39 cellular contexts compared by ENCODE assay signal in the genomic region with DNA sequence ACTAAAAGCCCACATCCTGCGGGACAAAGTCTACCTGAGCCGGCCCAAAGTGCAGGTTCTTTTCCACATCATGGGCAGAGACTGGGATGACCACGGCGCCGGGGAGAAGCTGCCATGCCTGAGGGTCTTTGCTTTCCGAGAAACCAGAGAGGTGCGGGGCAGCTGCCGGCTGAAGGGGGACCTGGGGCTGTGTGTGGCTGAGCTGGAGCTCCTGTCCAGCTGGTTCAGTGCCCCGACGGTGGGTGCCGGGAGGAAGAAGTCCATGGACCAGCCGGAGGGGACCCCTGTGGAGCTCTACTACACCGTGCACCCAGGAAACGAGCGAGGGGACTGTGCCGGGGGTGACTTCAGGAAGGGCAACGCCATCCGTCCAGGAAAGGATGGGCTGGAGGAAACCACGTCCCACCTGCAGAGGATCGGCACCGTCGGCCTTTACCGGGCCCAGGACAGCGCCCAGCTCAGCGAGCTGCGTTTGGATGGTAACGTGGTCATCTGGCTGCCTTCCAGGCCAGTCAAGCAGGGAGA.
"Had no signal": no experiment of that assay in that cellular context is flagged by ENCODE, and none has a peak within 500 bp of the region (broad histone marks: within the 10 kb centered on the region; RNA-seq: fewer than 3 reads in every experiment).

No MANE protein-coding gene starts in this region.

- H3K4me1 Mint-ChIP-seq: activated naive CD4-positive, alpha-beta T cell treated with anti-CD3 and anti-CD28 coated beads, Interleukin-2, amount 10 ng/mL, durations not matched to agents 7 days and 5 days; activated naive CD4-positive, alpha-beta T cell treated with anti-CD3 and anti-CD28 coated beads, Interleukin-2, amount 50 U/mL, for 24 hours; activated naive CD8-positive, alpha-beta T cell treated with anti-CD3 and anti-CD28 coated beads for 36 hours; activated naive CD8-positive, alpha-beta T cell treated with anti-CD3 and anti-CD28 coated beads, Interleukin-2, amount 10 ng/mL, durations not matched to agents 7 days and 5 days; activated naive CD8-positive, alpha-beta T cell treated with anti-CD3 and anti-CD28 coated beads, Interleukin-2, amount 50 U/mL, for 24 hours; activated T-helper 17 cell treated with anti-CD3 and anti-CD28 coated beads, Interleukin-2, amount 50 U/mL, for 72 hours; central memory CD8-positive, alpha-beta T cell had no signal

- H3K27ac Mint-ChIP-seq: activated naive CD4-positive, alpha-beta T cell treated with anti-CD3 and anti-CD28 coated beads for 36 hours; activated naive CD4-positive, alpha-beta T cell treated with anti-CD3 and anti-CD28 coated beads, Interleukin-2, amount 10 ng/mL, durations not matched to agents 7 days and 5 days; activated naive CD4-positive, alpha-beta T cell treated with anti-CD3 and anti-CD28 coated beads, Interleukin-2, amount 50 U/mL, for 24 hours; activated naive CD4-positive, alpha-beta T cell treated with anti-CD3 and anti-CD28 coated beads, Interleukin-2, amount 50 U/mL, for 72 hours; activated naive CD8-positive, alpha-beta T cell; activated naive CD8-positive, alpha-beta T cell treated with anti-CD3 and anti-CD28 coated beads for 36 hours; activated naive CD8-positive, alpha-beta T cell treated with anti-CD3 and anti-CD28 coated beads, Interleukin-2, amount 10 ng/mL, durations not matched to agents 7 days and 5 days; activated naive CD8-positive, alpha-beta T cell treated with anti-CD3 and anti-CD28 coated beads, Interleukin-2, amount 50 U/mL, for 24 hours; activated T-cell treated with anti-CD3 and anti-CD28 coated beads, Interleukin-2, amount 50 U/mL, for 24 hours; activated T-cell treated with anti-CD3 and anti-CD28 coated beads, Interleukin-2, amount 50 U/mL, for 72 hours; activated T-helper 1 cell treated with anti-CD3 and anti-CD28 coated beads, Interleukin-12 subunit alpha, Interleukin-12 subunit beta, Interleukin-2, Interleukin-4 antibody, amounts not matched to agents 30 ng/mL and 10 ng/mL and 1 ng/mL, durations not matched to agents 14 hours and 24 hours and 36 hours; activated T-helper 17 cell treated with anti-CD3 and anti-CD28 coated beads, Interleukin-2, amount 50 U/mL, for 72 hours; activated T-helper 2 cell treated with anti-CD3 and anti-CD28 coated beads, Interferon-gamma antibody, Interleukin-2, Interleukin-4, amounts not matched to agents 10 μg/mL and 5 μg/mL and 100 μg/mL, durations not matched to agents 14 hours and 24 hours and 36 hours; brain had no signal

- H3K4me1 ChIP-seq: adrenal gland, ascending aorta, breast epithelium had no signal

- H3K27me3 ChIP-seq: adrenal gland, ascending aorta, body of pancreas, brain microvascular endothelial cell, breast epithelium, cardiac muscle cell had no signal

- H3K27ac ChIP-seq: adrenal gland, ascending aorta, body of pancreas, brain microvascular endothelial cell, breast epithelium, cardiac muscle cell had no signal

- DNase-seq: activated effector memory CD4-positive, alpha-beta T cell treated with anti-CD3 and anti-CD28 coated beads, Interleukin-2, amount 50 U/mL, for 16 hours; activated effector memory CD4-positive, alpha-beta T cell treated with Interleukin-2 at 50 U/mL for 16 hours; activated gamma-delta T cell; activated gamma-delta T cell treated with Interleukin-2 at 50 U/mL for 16 hours; activated naive CD4-positive, alpha-beta T cell; activated naive CD4-positive, alpha-beta T cell treated with anti-CD3 and anti-CD28 coated beads for 36 hours; activated naive CD4-positive, alpha-beta T cell treated with anti-CD3 and anti-CD28 coated beads, Interleukin-2, amount 10 ng/mL, durations not matched to agents 7 days and 5 days; activated naive CD4-positive, alpha-beta T cell treated with anti-CD3 and anti-CD28 coated beads, Interleukin-2, amount 50 U/mL, for 16 hours; activated naive CD4-positive, alpha-beta T cell treated with Interleukin-2 at 50 U/mL for 16 hours; activated naive CD8-positive, alpha-beta T cell treated with anti-CD3 and anti-CD28 coated beads for 36 hours; activated naive CD8-positive, alpha-beta T cell treated with anti-CD3 and anti-CD28 coated beads, Interleukin-2, amount 10 ng/mL, durations not matched to agents 7 days and 5 days; activated naive CD8-positive, alpha-beta T cell treated with anti-CD3 and anti-CD28 coated beads, Interleukin-2, amount 50 U/mL, for 24 hours; activated T-cell treated with anti-CD3 and anti-CD28 coated beads for 4 hours; activated T-cell treated with anti-CD3 and anti-CD28 coated beads, Interleukin-2, amount 50 U/mL, for 1 hour; activated T-cell treated with anti-CD3 and anti-CD28 coated beads, Interleukin-2, amount 50 U/mL, for 24 hours; activated T-cell treated with anti-CD3 and anti-CD28 coated beads, Interleukin-2, amount 50 U/mL, for 4 hours; activated T-cell treated with anti-CD3 and anti-CD28 coated beads, Interleukin-2, amount 50 U/mL, for 48 hours; activated T-cell treated with anti-CD3 and anti-CD28 coated beads, Interleukin-2, amount 50 U/mL, for 72 hours; adrenal gland; amniotic stem cell; amygdala; anterior cingulate cortex; body of pancreas; brain microvascular endothelial cell; caudate nucleus; central memory CD4-positive, alpha-beta T cell; cerebellar nuclear complex had no signal

- H3K9me3 ChIP-seq: adrenal gland, ascending aorta, body of pancreas, breast epithelium had no signal

- H3K36me3 ChIP-seq: adrenal gland, ascending aorta, brain microvascular endothelial cell, breast epithelium, cardiac muscle cell had no signal

- FAIRE-seq: astrocyte had no signal

- H3K9me3 Mint-ChIP-seq: activated naive CD4-positive, alpha-beta T cell treated with anti-CD3 and anti-CD28 coated beads, Interleukin-2, amount 50 U/mL, for 24 hours; activated T-cell treated with anti-CD3 and anti-CD28 coated beads, Interleukin-2, amount 50 U/mL, for 4 hours; central memory CD8-positive, alpha-beta T cell had no signal

- ATAC-seq: activated naive CD4-positive, alpha-beta T cell treated with anti-CD3 and anti-CD28 coated beads, Interleukin-2, amount 50 U/mL, for 72 hours; activated naive CD8-positive, alpha-beta T cell treated with anti-CD3 and anti-CD28 coated beads, Interleukin-2, amount 50 U/mL, for 24 hours; activated T-cell treated with anti-CD3 and anti-CD28 coated beads, Interleukin-2, amount 50 U/mL, for 4 hours; activated T-cell treated with anti-CD3 and anti-CD28 coated beads, Interleukin-2, amount 50 U/mL, for 72 hours; activated T-helper 17 cell treated with anti-CD3 and anti-CD28 coated beads, Interleukin-2, amount 50 U/mL, for 72 hours; body of pancreas had no signal

- H3K36me3 Mint-ChIP-seq: activated naive CD4-positive, alpha-beta T cell treated with anti-CD3 and anti-CD28 coated beads, Interleukin-2, amount 10 ng/mL, durations not matched to agents 7 days and 5 days; activated naive CD4-positive, alpha-beta T cell treated with anti-CD3 and anti-CD28 coated beads, Interleukin-2, amount 50 U/mL, for 24 hours; activated naive CD4-positive, alpha-beta T cell treated with anti-CD3 and anti-CD28 coated beads, Interleukin-2, amount 50 U/mL, for 72 hours; activated naive CD8-positive, alpha-beta T cell; activated naive CD8-positive, alpha-beta T cell treated with anti-CD3 and anti-CD28 coated beads for 36 hours; activated naive CD8-positive, alpha-beta T cell treated with anti-CD3 and anti-CD28 coated beads, Interleukin-2, amount 10 ng/mL, durations not matched to agents 7 days and 5 days; brain had no signal

- H3K4me3 Mint-ChIP-seq: activated naive CD4-positive, alpha-beta T cell treated with anti-CD3 and anti-CD28 coated beads for 36 hours; activated naive CD4-positive, alpha-beta T cell treated with anti-CD3 and anti-CD28 coated beads, Interleukin-2, amount 10 ng/mL, durations not matched to agents 7 days and 5 days; activated naive CD4-positive, alpha-beta T cell treated with anti-CD3 and anti-CD28 coated beads, Interleukin-2, amount 50 U/mL, for 24 hours; activated naive CD8-positive, alpha-beta T cell; activated naive CD8-positive, alpha-beta T cell treated with anti-CD3 and anti-CD28 coated beads for 36 hours; activated naive CD8-positive, alpha-beta T cell treated with anti-CD3 and anti-CD28 coated beads, Interleukin-2, amount 10 ng/mL, durations not matched to agents 7 days and 5 days; activated naive CD8-positive, alpha-beta T cell treated with anti-CD3 and anti-CD28 coated beads, Interleukin-2, amount 50 U/mL, for 24 hours; activated T-cell treated with anti-CD3 and anti-CD28 coated beads, Interleukin-2, amount 50 U/mL, for 24 hours; activated T-cell treated with anti-CD3 and anti-CD28 coated beads, Interleukin-2, amount 50 U/mL, for 4 hours; activated T-cell treated with anti-CD3 and anti-CD28 coated beads, Interleukin-2, amount 50 U/mL, for 72 hours; activated T-helper 1 cell treated with anti-CD3 and anti-CD28 coated beads, Interleukin-12 subunit alpha, Interleukin-12 subunit beta, Interleukin-2, Interleukin-4 antibody, amounts not matched to agents 30 ng/mL and 10 ng/mL and 1 ng/mL, durations not matched to agents 14 hours and 24 hours and 36 hours; activated T-helper 17 cell treated with anti-CD3 and anti-CD28 coated beads, Interleukin-2, amount 50 U/mL, for 72 hours; brain; central memory CD8-positive, alpha-beta T cell had no signal

- H3K4me3 ChIP-seq: adrenal gland, ascending aorta, body of pancreas, breast epithelium, cardiac muscle cell had no signal

- H3K27me3 Mint-ChIP-seq: activated naive CD4-positive, alpha-beta T cell treated with anti-CD3 and anti-CD28 coated beads, Interleukin-2, amount 10 ng/mL, durations not matched to agents 7 days and 5 days; activated naive CD4-positive, alpha-beta T cell treated with anti-CD3 and anti-CD28 coated beads, Interleukin-2, amount 50 U/mL, for 24 hours; activated naive CD8-positive, alpha-beta T cell; activated naive CD8-positive, alpha-beta T cell treated with anti-CD3 and anti-CD28 coated beads, Interleukin-2, amount 10 ng/mL, durations not matched to agents 7 days and 5 days; activated naive CD8-positive, alpha-beta T cell treated with anti-CD3 and anti-CD28 coated beads, Interleukin-2, amount 50 U/mL, for 24 hours; activated T-cell treated with anti-CD3 and anti-CD28 coated beads, Interleukin-2, amount 50 U/mL, for 24 hours; activated T-helper 17 cell treated with anti-CD3 and anti-CD28 coated beads, Interleukin-2, amount 50 U/mL, for 72 hours had no signal
